In genomic region chr1:209583408-209583807, GRCh38 we compare ENCODE assay signal across 9 cellular contexts. TPM values are rescaled to one million over a fixed set of nuclear protein-coding genes. Genes with fewer than 3 reads are reported as not detected.
DNase-seq lines count a peak whose midpoint lies in the region; ATAC-seq and TF ChIP-seq lines count a peak whose summit lies in the region.
"Had no signal": no experiment of that assay in that cellular context is flagged by ENCODE, and none has a peak within 500 bp of the region (broad histone marks: within the 10 kb centered on the region; RNA-seq: fewer than 3 reads in every experiment).

Gene CAMK1G, plus strand, starts transcription at chr1:209583714. Its CDS starts 11,270 bp downstream, at chr1:209594984.

- H3K4me3 Mint-ChIP-seq in CD14-positive monocyte, result no peak within 1 kb of the TSS
- H3K4me3 Mint-ChIP-seq in activated CD4-positive, alpha-beta T cell treated with anti-CD3 and anti-CD28 coated beads for 36 hours, result no peak within 1 kb of the TSS

- no peaks in the 10 kb centered on the region for H3K36me3 Mint-ChIP-seq in CD14-positive monocyte
- no peaks in the 10 kb centered on the region for H3K36me3 Mint-ChIP-seq in activated CD4-positive, alpha-beta T cell treated with anti-CD3 and anti-CD28 coated beads for 36 hours (ENCODE audit: low read depth)

- TF ChIP-seq CTCF in epithelial cell of esophagus (IDR thresholded peaks at IDR 0.05; ENCODE audit: insufficient read depth, low read depth, low read length, missing control alignments) (no peak), CD14-positive monocyte (IDR thresholded peaks at IDR 0.05) (no peak), lower leg skin (IDR thresholded peaks at IDR 0.05) (no peak)

- peaks cover 19% of the 10 kb centered on the region for H3K27me3 ChIP-seq in neuron (ENCODE audit: insufficient read depth, low read length)

- DNase-seq in DMS79 (lab: John Stamatoyannopoulos, UW), result peak; percentile 90
- DNase-seq in NCI-H524 (lab: John Stamatoyannopoulos, UW), result peak; percentile 50 to 87
- DNase-seq in epithelial cell of esophagus (ENCODE audit: low read depth), result peak; percentile 45
- no peak for DNase-seq in CD14-positive monocyte (ENCODE audit: low spot score)
- DNase-seq in SW480 (ENCODE audit: low spot score), result no peak
- DNase-seq in activated CD4-positive, alpha-beta T cell treated with anti-CD3 and anti-CD28 coated beads for 36 hours, result no peak
- DNase-seq in lower leg skin (ENCODE audit: low spot score in 2 of 2), result no peak

- no peak for TF ChIP-seq POLR2A in lower leg skin (IDR thresholded peaks at IDR 0.05)

- no peak within 1 kb of the TSS for H2AFZ ChIP-seq in neuron (ENCODE audit: low read depth, low read length)

- H3K4me1 ChIP-seq in neuron (ENCODE audit: insufficient read depth, low read length), result no peaks in the 10 kb centered on the region

- H3K9me3 ChIP-seq in neuron (ENCODE audit: low read length), result no peaks in the 10 kb centered on the region

- H3K27me3 Mint-ChIP-seq in CD14-positive monocyte (ENCODE audit: low read depth in 3 of 3), result peaks cover 3 to 14% (median 5%) of the 10 kb centered on the region in 3 donors
- H3K27me3 Mint-ChIP-seq in activated CD4-positive, alpha-beta T cell treated with anti-CD3 and anti-CD28 coated beads for 36 hours, result peaks cover 15% of the 10 kb centered on the region

- peaks cover 5% of the 10 kb centered on the region for H3K4me1 Mint-ChIP-seq in CD14-positive monocyte
- H3K4me1 Mint-ChIP-seq in activated CD4-positive, alpha-beta T cell treated with anti-CD3 and anti-CD28 coated beads for 36 hours, result no peaks in the 10 kb centered on the region

- no peak for ATAC-seq in activated CD4-positive, alpha-beta T cell treated with anti-CD3 and anti-CD28 coated beads for 36 hours

- intact Hi-C loops in CD14-positive monocyte (cut with micrococcal nuclease) (no loop called here), lower leg skin (cut with DNase I; ENCODE audit: low total_unique reads) (no loop called here)
- intact Hi-C loops in activated CD4-positive, alpha-beta T cell treated with anti-CD3 and anti-CD28 coated beads for 36 hours (cut with DNase I, micrococcal nuclease), result no loop called here

- POLR2A ChIA-PET in activated CD4-positive, alpha-beta T cell treated with anti-CD3 and anti-CD28 coated beads for 36 hours (lab: Charles Lee), result no interaction called here

- no peak within 1 kb of the TSS for H3K27ac Mint-ChIP-seq in CD14-positive monocyte
- no peak within 1 kb of the TSS for H3K27ac Mint-ChIP-seq in activated CD4-positive, alpha-beta T cell treated with anti-CD3 and anti-CD28 coated beads for 36 hours

- 24 to 31% methylated on average over 6 of the region's 6 CpGs for WGBS in lower leg skin, 2 donors

- peaks cover 0 to 2% (median 0%) of the 10 kb centered on the region in 7 donors for H3K9me3 Mint-ChIP-seq in CD14-positive monocyte
- H3K9me3 Mint-ChIP-seq in activated CD4-positive, alpha-beta T cell treated with anti-CD3 and anti-CD28 coated beads for 36 hours (ENCODE audit: low read depth), result no peaks in the 10 kb centered on the region

- H3K36me3 ChIP-seq in neuron (ENCODE audit: insufficient read depth, low read length), result no peaks in the 10 kb centered on the region

- CTCF ChIA-PET in activated CD4-positive, alpha-beta T cell treated with anti-CD3 and anti-CD28 coated beads for 36 hours (lab: Charles Lee), result interaction anchor here (0.8 to 2.8 kb wide), 5 partner anchors 13 to 189 kb away, joined by 3 to 17 read pairs (median 4); no protein-coding TSS in a partner anchor

- H3K4me3 ChIP-seq in epithelial cell of esophagus (ENCODE audit: low read length) (no peak within 1 kb of the TSS), neuron (ENCODE audit: low read length) (peak within 1 kb of the TSS; percentile 39), lower leg skin (ENCODE audit: low read depth, poor library complexity, severe bottlenecking) (no peak within 1 kb of the TSS)
- H3K4me3 ChIP-seq: coronary artery had no signal

RNA-seq across cellular contexts. Expression of gene CAMK1G, which starts in this region (rescaled TPM):
- polyA plus RNA-seq in CD14-positive monocyte, result not detected
- under 1 TPM; 0.09 to 0.23 TPM for total RNA-seq in activated CD4-positive, alpha-beta T cell treated with anti-CD3 and anti-CD28 coated beads for 36 hours
- 1 to 10 TPM in 1 of 4 donors, not detected in 3; 1.8 TPM for total RNA-seq in lower leg skin

Comparison
In these comparisons a context has a peak if more than half of its experiments do, and no peak if none do; other contexts are left out.
1. DNase-seq: peak in DMS79 (single experiment), NCI-H524 (2 of 2) and epithelial cell of esophagus (single experiment); none in CD14-positive monocyte (single experiment), SW480 (single experiment), activated CD4-positive, alpha-beta T cell treated with anti-CD3 and anti-CD28 coated beads for 36 hours (single experiment) and lower leg skin (0 of 2).